Comparison of ENCODE assay signal across 1 cellular context in the genomic region with DNA sequence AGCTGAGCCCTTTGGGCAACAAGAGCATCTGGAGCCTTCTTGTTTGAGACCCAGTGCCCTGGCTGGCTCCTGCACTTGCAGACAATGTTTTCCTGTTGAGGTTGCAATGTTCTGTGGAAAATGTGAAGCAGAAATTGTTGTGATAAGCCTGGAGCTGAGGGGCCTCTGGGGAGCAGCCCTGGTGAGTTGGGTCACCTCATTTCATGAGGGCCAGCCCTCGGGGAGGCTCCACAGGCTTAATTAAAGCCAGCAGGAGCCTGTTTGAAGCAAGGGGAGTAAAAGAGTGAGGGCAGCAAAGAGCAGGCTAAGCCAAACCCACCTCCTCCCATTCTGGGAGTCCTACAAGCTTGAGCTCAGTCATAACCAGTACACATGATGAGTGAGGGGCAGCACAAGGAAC.
TF ChIP-seq lines count a peak whose summit lies in the region.

No MANE protein-coding gene starts in this region.

TF ChIP-seq in HEK293, 187 proteins besides CTCF, POLR2A, EP300 and RAD21 (continued from another document):
- TF ChIP-seq, protein P1, sequence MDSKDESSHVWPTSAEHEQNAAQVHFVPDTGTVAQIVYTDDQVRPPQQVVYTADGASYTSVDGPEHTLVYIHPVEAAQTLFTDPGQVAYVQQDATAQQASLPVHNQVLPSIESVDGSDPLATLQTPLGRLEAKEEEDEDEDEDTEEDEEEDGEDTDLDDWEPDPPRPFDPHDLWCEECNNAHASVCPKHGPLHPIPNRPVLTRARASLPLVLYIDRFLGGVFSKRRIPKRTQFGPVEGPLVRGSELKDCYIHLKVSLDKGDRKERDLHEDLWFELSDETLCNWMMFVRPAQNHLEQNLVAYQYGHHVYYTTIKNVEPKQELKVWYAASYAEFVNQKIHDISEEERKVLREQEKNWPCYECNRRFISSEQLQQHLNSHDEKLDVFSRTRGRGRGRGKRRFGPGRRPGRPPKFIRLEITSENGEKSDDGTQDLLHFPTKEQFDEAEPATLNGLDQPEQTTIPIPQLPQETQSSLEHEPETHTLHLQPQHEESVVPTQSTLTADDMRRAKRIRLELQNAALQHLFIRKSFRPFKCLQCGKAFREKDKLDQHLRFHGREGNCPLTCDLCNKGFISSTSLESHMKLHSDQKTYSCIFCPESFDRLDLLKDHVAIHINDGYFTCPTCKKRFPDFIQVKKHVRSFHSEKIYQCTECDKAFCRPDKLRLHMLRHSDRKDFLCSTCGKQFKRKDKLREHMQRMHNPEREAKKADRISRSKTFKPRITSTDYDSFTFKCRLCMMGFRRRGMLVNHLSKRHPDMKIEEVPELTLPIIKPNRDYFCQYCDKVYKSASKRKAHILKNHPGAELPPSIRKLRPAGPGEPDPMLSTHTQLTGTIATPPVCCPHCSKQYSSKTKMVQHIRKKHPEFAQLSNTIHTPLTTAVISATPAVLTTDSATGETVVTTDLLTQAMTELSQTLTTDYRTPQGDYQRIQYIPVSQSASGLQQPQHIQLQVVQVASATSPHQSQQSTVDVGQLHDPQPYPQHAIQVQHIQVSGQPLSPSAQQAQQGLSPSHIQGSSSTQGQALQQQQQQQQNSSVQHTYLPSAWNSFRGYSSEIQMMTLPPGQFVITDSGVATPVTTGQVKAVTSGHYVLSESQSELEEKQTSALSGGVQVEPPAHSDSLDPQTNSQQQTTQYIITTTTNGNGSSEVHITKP (tag by site-specific recombination; IDR thresholded peaks at IDR 0.05), result no peak
- TF ChIP-seq ZNF202 (tag by site-specific recombination; IDR thresholded peaks at IDR 0.05; ENCODE audit: borderline replicate concordance) (no peak), GLIS1 (tag by site-specific recombination; IDR thresholded peaks at IDR 0.05) (0 out of 2 replicates have a peak, but pooled peaks have one; percentile 26), ZNF354C (tag by site-specific recombination; IDR thresholded peaks at IDR 0.05; ENCODE audit: borderline replicate concordance, low read depth) (no peak), EGR2 (tag by site-specific recombination; IDR thresholded peaks at IDR 0.05; ENCODE audit: low read depth) (no peak), ZNF335 (tag by site-specific recombination; conservative IDR thresholded peaks at IDR 0.05) (no peak), ZEB2 (tag by site-specific recombination; IDR thresholded peaks at IDR 0.05) (no peak), GLI4 (tag by site-specific recombination; IDR thresholded peaks at IDR 0.05) (no peak), ZNF114 (tag by site-specific recombination; IDR thresholded peaks at IDR 0.05) (no peak), HOXA7 (CRISPR knock-in tag; IDR thresholded peaks at IDR 0.05; ENCODE audit: borderline replicate concordance) (no peak), ZNF280C (tag by site-specific recombination; IDR thresholded peaks at IDR 0.05) (no peak), WT1 (tag by site-specific recombination; IDR thresholded peaks at IDR 0.05) (peak; percentile 76), ZFP69B (tag by site-specific recombination; IDR thresholded peaks at IDR 0.05) (no peak), ZBTB8A (tag by site-specific recombination; IDR thresholded peaks at IDR 0.05) (peak; percentile 73), ZSCAN18 (tag by site-specific recombination; IDR thresholded peaks at IDR 0.05) (no peak), ZNF580 (tag by site-specific recombination; IDR thresholded peaks at IDR 0.05) (no peak), YY1 (tag by site-specific recombination; IDR thresholded peaks at IDR 0.05) (no peak), OSR2 (tag by site-specific recombination; IDR thresholded peaks at IDR 0.05) (no peak), HOXC10 (CRISPR knock-in tag; IDR thresholded peaks at IDR 0.05) (no peak)
- TF ChIP-seq, protein P2, sequence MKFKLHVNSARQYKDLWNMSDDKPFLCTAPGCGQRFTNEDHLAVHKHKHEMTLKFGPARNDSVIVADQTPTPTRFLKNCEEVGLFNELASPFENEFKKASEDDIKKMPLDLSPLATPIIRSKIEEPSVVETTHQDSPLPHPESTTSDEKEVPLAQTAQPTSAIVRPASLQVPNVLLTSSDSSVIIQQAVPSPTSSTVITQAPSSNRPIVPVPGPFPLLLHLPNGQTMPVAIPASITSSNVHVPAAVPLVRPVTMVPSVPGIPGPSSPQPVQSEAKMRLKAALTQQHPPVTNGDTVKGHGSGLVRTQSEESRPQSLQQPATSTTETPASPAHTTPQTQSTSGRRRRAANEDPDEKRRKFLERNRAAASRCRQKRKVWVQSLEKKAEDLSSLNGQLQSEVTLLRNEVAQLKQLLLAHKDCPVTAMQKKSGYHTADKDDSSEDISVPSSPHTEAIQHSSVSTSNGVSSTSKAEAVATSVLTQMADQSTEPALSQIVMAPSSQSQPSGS (tag by site-specific recombination; IDR thresholded peaks at IDR 0.05; ENCODE audit: low read depth), result no peak
- TF ChIP-seq, protein P3, sequence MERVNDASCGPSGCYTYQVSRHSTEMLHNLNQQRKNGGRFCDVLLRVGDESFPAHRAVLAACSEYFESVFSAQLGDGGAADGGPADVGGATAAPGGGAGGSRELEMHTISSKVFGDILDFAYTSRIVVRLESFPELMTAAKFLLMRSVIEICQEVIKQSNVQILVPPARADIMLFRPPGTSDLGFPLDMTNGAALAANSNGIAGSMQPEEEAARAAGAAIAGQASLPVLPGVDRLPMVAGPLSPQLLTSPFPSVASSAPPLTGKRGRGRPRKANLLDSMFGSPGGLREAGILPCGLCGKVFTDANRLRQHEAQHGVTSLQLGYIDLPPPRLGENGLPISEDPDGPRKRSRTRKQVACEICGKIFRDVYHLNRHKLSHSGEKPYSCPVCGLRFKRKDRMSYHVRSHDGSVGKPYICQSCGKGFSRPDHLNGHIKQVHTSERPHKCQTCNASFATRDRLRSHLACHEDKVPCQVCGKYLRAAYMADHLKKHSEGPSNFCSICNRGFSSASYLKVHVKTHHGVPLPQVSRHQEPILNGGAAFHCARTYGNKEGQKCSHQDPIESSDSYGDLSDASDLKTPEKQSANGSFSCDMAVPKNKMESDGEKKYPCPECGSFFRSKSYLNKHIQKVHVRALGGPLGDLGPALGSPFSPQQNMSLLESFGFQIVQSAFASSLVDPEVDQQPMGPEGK (tag by site-specific recombination; IDR thresholded peaks at IDR 0.05), result no peak
